In genomic region chr17:82860606-82861392, GRCh38 we compare ENCODE assay signal across 12 cellular contexts. TPM values are rescaled to one million over a fixed set of nuclear protein-coding genes. Genes with fewer than 3 reads are reported as not detected.
DNase-seq lines count a peak whose midpoint lies in the region; ATAC-seq and TF ChIP-seq lines count a peak whose summit lies in the region.
"Had no signal": no experiment of that assay in that cellular context is flagged by ENCODE, and none has a peak within 500 bp of the region (broad histone marks: within the 10 kb centered on the region; RNA-seq: fewer than 3 reads in every experiment).

No MANE protein-coding gene starts in this region.

- H3K27me3 Mint-ChIP-seq in activated naive CD8-positive, alpha-beta T cell: no peaks in the 10 kb centered on the region
- no peaks in the 10 kb centered on the region for H3K27me3 Mint-ChIP-seq in naive thymus-derived CD8-positive, alpha-beta T cell

- H3K27ac ChIP-seq in BLaER1: peak overlapping the region; percentile 92

- peaks cover 2% of the 10 kb centered on the region for H3K36me3 Mint-ChIP-seq in activated naive CD8-positive, alpha-beta T cell
- H3K36me3 Mint-ChIP-seq in naive thymus-derived CD8-positive, alpha-beta T cell: peaks cover 0 to 6% (median 5%) of the 10 kb centered on the region in 3 donors

- H4K20me1 ChIP-seq in BLaER1: peaks cover 55% of the 10 kb centered on the region

- peak in 1 of 10 donors; percentile 61 for DNase-seq in naive thymus-derived CD8-positive, alpha-beta T cell
- DNase-seq: COR-L47, SW 1271 had no signal

- H3K4me1 Mint-ChIP-seq in activated naive CD8-positive, alpha-beta T cell (ENCODE audit: low read depth): peaks cover 70% of the 10 kb centered on the region
- peaks cover 32 to 76% (median 71%) of the 10 kb centered on the region in 4 donors for H3K4me1 Mint-ChIP-seq in naive thymus-derived CD8-positive, alpha-beta T cell

- H3K4me1 ChIP-seq in BLaER1: peaks cover 83% of the 10 kb centered on the region

- H3K4me2 ChIP-seq in BLaER1: peak overlapping the region; percentile 100

- no peaks in the 10 kb centered on the region for H3K9me3 Mint-ChIP-seq in activated naive CD8-positive, alpha-beta T cell (ENCODE audit: low read depth)
- no peaks in the 10 kb centered on the region for H3K9me3 Mint-ChIP-seq in naive thymus-derived CD8-positive, alpha-beta T cell

- TF ChIP-seq CTCF in GM12875 (IDR thresholded peaks at IDR 0.05; ENCODE audit: borderline replicate concordance, insufficient read depth, low read depth, low read length): no peak

- no peaks in the 10 kb centered on the region for H3K27me3 ChIP-seq in BLaER1

- H3K4me3 Mint-ChIP-seq in activated naive CD8-positive, alpha-beta T cell: peak overlapping the region; percentile 79
- H3K4me3 Mint-ChIP-seq in naive thymus-derived CD8-positive, alpha-beta T cell: peak overlapping the region in 9 of 10 donors; percentile 22 to 89 (median 81)

- peak overlapping the region; percentile 79 for H3K9ac ChIP-seq in BLaER1

- POLR2A ChIA-PET in naive thymus-derived CD8-positive, alpha-beta T cell (lab: Charles Lee): interaction anchor here (0.6 to 4.2 kb wide), 6 partner anchors 20 to 107 kb away, joined by 3 to 27 read pairs (median 4); no protein-coding TSS in a partner anchor

- H3K27ac Mint-ChIP-seq in activated naive CD8-positive, alpha-beta T cell: no peak overlapping the region
- H3K27ac Mint-ChIP-seq in naive thymus-derived CD8-positive, alpha-beta T cell: peak overlapping the region in 8 of 10 donors; percentile 57 to 97 (median 94)

- peaks cover 8% of the 10 kb centered on the region; the same call in 1 of the 2 replicates for H3K36me3 ChIP-seq in BLaER1

- no peak for ATAC-seq in naive thymus-derived CD8-positive, alpha-beta T cell
- ATAC-seq in HG03442 (IDR thresholded peaks at IDR 0.05; ENCODE audit: unreplicated experiment) (no peak), HG03342 (IDR thresholded peaks at IDR 0.05; ENCODE audit: unreplicated experiment) (no peak), HG03159 (IDR thresholded peaks at IDR 0.05; ENCODE audit: unreplicated experiment) (no peak), GM21737 (IDR thresholded peaks at IDR 0.05; ENCODE audit: unreplicated experiment) (no peak)

- H3K4me3 ChIP-seq in BLaER1 (peak overlapping the region; percentile 62), GM12875 (ENCODE audit: low read depth, low read length) (peak overlapping the region; percentile 48)
- H3K4me3 ChIP-seq: coronary artery had no signal

- no peaks in the 10 kb centered on the region for H3K9me3 ChIP-seq in BLaER1

RNA-seq across cellular contexts. Expression of gene ZNF750, which starts 21.0 kb away (rescaled TPM):
- not detected for total RNA-seq in naive thymus-derived CD8-positive, alpha-beta T cell
- polyA plus RNA-seq in naive thymus-derived CD8-positive, alpha-beta T cell: not detected
- total RNA-seq: NCI-H460 had no signal
